In the genomic region with DNA sequence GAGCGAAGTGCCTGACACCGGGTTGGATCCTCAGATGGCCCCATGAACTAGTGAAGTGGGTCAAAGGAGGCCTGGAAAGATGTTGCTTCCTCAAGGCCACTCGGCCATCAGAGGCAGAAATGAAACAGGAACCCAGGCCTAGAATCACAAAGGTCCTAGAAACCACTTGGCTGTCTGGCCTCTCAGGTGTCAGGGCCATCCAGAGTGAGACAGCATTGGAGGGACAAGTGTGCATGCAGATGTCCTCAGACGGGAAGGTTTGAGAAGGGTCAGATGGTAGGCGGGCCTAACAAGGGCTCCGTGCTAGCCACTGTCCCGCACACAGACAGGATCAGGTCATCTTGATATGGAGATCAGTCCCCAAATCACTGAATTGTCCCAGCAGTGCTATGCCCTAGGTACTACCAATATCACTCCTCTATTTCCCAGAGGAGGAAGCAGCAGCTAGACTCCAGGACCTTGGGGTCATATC, we compare ENCODE assay signal across 8 cellular contexts. TPM values are rescaled to one million over a fixed set of nuclear protein-coding genes. Genes with fewer than 3 reads are reported as not detected.
DNase-seq lines count a peak whose midpoint lies in the region; ATAC-seq and TF ChIP-seq lines count a peak whose summit lies in the region.

No MANE protein-coding gene starts in this region.

- TF ChIP-seq POLR2A in esophagus muscularis mucosa (IDR thresholded peaks at IDR 0.05; ENCODE audit: low read depth): no peak

- 68% methylated on average over 7 of the region's 7 CpGs for WGBS in esophagus muscularis mucosa

- H3K36me3 ChIP-seq in ES-I3 (ENCODE audit: insufficient read depth, low read length) (no peaks in the 10 kb centered on the region), RWPE2 (ENCODE audit: low read depth) (peaks cover 33% of the 10 kb centered on the region), esophagus muscularis mucosa (peaks cover 13 to 48% (median 43%) of the 10 kb centered on the region in 4 donors), rectal smooth muscle tissue (ENCODE audit: control insufficient read depth, insufficient read depth, low read length) (peaks cover 15% of the 10 kb centered on the region)

- intact Hi-C loops in esophagus muscularis mucosa (cut with DNase I): no loop called here

- ATAC-seq in RWPE2 (ENCODE audit: low read depth) (no peak), HG02885 (IDR thresholded peaks at IDR 0.05; ENCODE audit: poor library complexity, unreplicated experiment) (no peak), HG02938 (IDR thresholded peaks at IDR 0.05; ENCODE audit: unreplicated experiment) (no peak)

- H3K27ac ChIP-seq in RWPE2 (ENCODE audit: poor library complexity, severe bottlenecking) (peak overlapping the region; percentile 91), esophagus muscularis mucosa (replicated peaks in 1 of 4) (peak overlapping the region; percentile 78 to 86 (median 84)), rectal smooth muscle tissue (ENCODE audit: low read depth, low read length) (peak overlapping the region; percentile 79)

- H3K9ac ChIP-seq in ES-I3 (ENCODE audit: low read depth, low read length) (peak overlapping the region; percentile 44), rectal smooth muscle tissue (ENCODE audit: low read length) (no peak overlapping the region)

- TF ChIP-seq CTCF in RWPE2 (IDR thresholded peaks at IDR 0.05; ENCODE audit: poor library complexity, severe bottlenecking) (no peak), esophagus muscularis mucosa (IDR thresholded peaks at IDR 0.05) (no peak)

- no peak for TF ChIP-seq EP300 in esophagus muscularis mucosa (IDR thresholded peaks at IDR 0.05)

- DNase-seq in RWPE2 (ENCODE audit: low spot score) (no peak), esophagus muscularis mucosa (ENCODE audit: extremely low spot score) (no peak), NCI-H446 treated with DMSO at 0.1 percent for 48 hours (lab: John Stamatoyannopoulos, UW) (no peak), HT-29 (ENCODE audit: low spot score) (no peak)

- H3K4me1 ChIP-seq in ES-I3 (ENCODE audit: insufficient read depth, low read length) (peaks cover 58% of the 10 kb centered on the region), RWPE2 (ENCODE audit: insufficient read depth, poor library complexity, severe bottlenecking) (peaks cover 50% of the 10 kb centered on the region), esophagus muscularis mucosa (peaks cover 72 to 83% (median 78%) of the 10 kb centered on the region in 4 donors), rectal smooth muscle tissue (ENCODE audit: control insufficient read depth, insufficient read depth, low read length) (peaks cover 27% of the 10 kb centered on the region)

- H3K9me3 ChIP-seq in ES-I3 (ENCODE audit: control insufficient read depth, insufficient read depth, low read length) (no peaks in the 10 kb centered on the region), RWPE2 (ENCODE audit: severe bottlenecking) (no peaks in the 10 kb centered on the region), esophagus muscularis mucosa (no peaks in the 10 kb centered on the region)

- H3K4me3 ChIP-seq in RWPE2 (ENCODE audit: severe bottlenecking) (no peak overlapping the region), esophagus muscularis mucosa (no peak overlapping the region), rectal smooth muscle tissue (ENCODE audit: low read length) (no peak overlapping the region)

- no peaks in the 10 kb centered on the region for H3K27me3 ChIP-seq in RWPE2 (ENCODE audit: insufficient read depth, poor library complexity, severe bottlenecking)
- no peaks in the 10 kb centered on the region for H3K27me3 ChIP-seq in esophagus muscularis mucosa
- H3K27me3 ChIP-seq in rectal smooth muscle tissue (ENCODE audit: control insufficient read depth, insufficient read depth, low read length): no peaks in the 10 kb centered on the region

RNA-seq across cellular contexts. Expression of gene CCDC97, which starts 14.3 kb away (rescaled TPM):
- 10 to 100 TPM; 11.6 to 21.2 (median 14.8) TPM for total RNA-seq in esophagus muscularis mucosa
- total RNA-seq in HT-29 (2014; rRNA removed; shearing (Covaris generic)): 34.5 and 39.5 TPM in 2 replicates

RNA-seq across cellular contexts. Expression of gene TGFB1, which starts 29.5 kb away (rescaled TPM):
- total RNA-seq in esophagus muscularis mucosa: 10 to 100 TPM; 29.8 to 52.4 (median 31.8) TPM
- 2.5 and 2.6 TPM in 2 replicates for total RNA-seq in HT-29 (2014; rRNA removed; shearing (Covaris generic))

RNA-seq across cellular contexts. Expression of gene B9D2, which starts 39.7 kb away (rescaled TPM):
- total RNA-seq in esophagus muscularis mucosa: 1 to 10 TPM; 4.9 to 9.3 (median 6.9) TPM
- 26.9 and 32.1 TPM in 2 replicates for total RNA-seq in HT-29 (2014; rRNA removed; shearing (Covaris generic))

RNA-seq across cellular contexts. Expression of gene TMEM91, which starts 52.1 kb away (rescaled TPM):
- total RNA-seq in esophagus muscularis mucosa: 10 to 100 TPM in 3 of 4 donors, 1 to 10 TPM in 1; 9.7 to 17.2 (median 14.1) TPM
- 10.2 and 11.0 TPM in 2 replicates for total RNA-seq in HT-29 (2014; rRNA removed; shearing (Covaris generic))
